8 cellular contexts compared by ENCODE assay signal in genomic region chr7:94395141-94396041, GRCh38. TPM values are rescaled to one million over a fixed set of nuclear protein-coding genes. Genes with fewer than 3 reads are reported as not detected.
A peak's percentile ranks its signal among the peaks of the same experiment; 100 is the strongest.
DNase-seq lines count a peak whose midpoint lies in the region; ATAC-seq, FAIRE-seq and TF ChIP-seq lines count a peak whose summit lies in the region.

No MANE protein-coding gene starts in this region.

- POLR2A ChIA-PET in K562 (lab: Yijun Ruan, JAX): interaction anchor here (0.9 kb wide), 1 partner anchor 8 kb away, joined by 3 read pairs; no protein-coding TSS in a partner anchor

- H3K9me3 ChIP-seq in K562 (replicated peaks; ENCODE audit: control insufficient read depth, insufficient read depth, low read depth, low read length) (no peaks in the 10 kb centered on the region), iPS-15b (ENCODE audit: control insufficient read depth, insufficient read depth, low read length) (no peaks in the 10 kb centered on the region)

- peak; percentile 93 for ATAC-seq in GM21526 (IDR thresholded peaks at IDR 0.05; ENCODE audit: low FRiP score, unreplicated experiment)
- ATAC-seq in K562: peak; percentile 96

- peaks cover 0 to 10% of the 10 kb centered on the region in 2 experiments; a peak in 1 of 5 replicates for H3K27me3 ChIP-seq in K562 (ENCODE audit: control insufficient read depth in 2 of 2, insufficient read depth in 2 of 2, low read length in 2 of 2)
- H3K27me3 ChIP-seq in iPS-15b (ENCODE audit: control insufficient read depth, insufficient read depth, low read length): no peaks in the 10 kb centered on the region

- H3K4me1 ChIP-seq in K562 (replicated peaks in 1 of 2; ENCODE audit: control insufficient read depth in 2 of 2, insufficient read depth in 2 of 2, low read length in 2 of 2) (peaks cover 5 to 7% of the 10 kb centered on the region in 2 experiments; a peak in 4 of 5 replicates), iPS-15b (ENCODE audit: control insufficient read depth, insufficient read depth, low read length) (peaks cover 10% of the 10 kb centered on the region)

- TF ChIP-seq RAD21 in K562 (CRISPR knock-in tag; conservative IDR thresholded peaks at IDR 0.05 in 1 of 2, IDR thresholded peaks at IDR 0.05 in 1 of 2): peak; percentile 75 to 90

- in situ Hi-C loops in K562 (cut with MboI): loop anchor here (10.0 kb wide), 1 partner anchor 691 kb away; no protein-coding TSS in a partner anchor

- H2AFZ ChIP-seq in K562 (ENCODE audit: low read depth, low read length): peak overlapping the region; percentile 88

- no TSS peak for BruUV-seq in K562 (replicated peaks; lab: Mats Ljungman, UMichigan)

- FAIRE-seq in K562 (lab: Jason Lieb, UNC): peak; percentile 94

- H3K79me2 ChIP-seq in K562 (ENCODE audit: control insufficient read depth, insufficient read depth, low read length): no peaks in the 10 kb centered on the region

- H3K9me1 ChIP-seq in K562 (ENCODE audit: control insufficient read depth, insufficient read depth, low read length): no peaks in the 10 kb centered on the region

- 9% methylated on average over 14 of the region's 14 CpGs for WGBS in K562 (ENCODE audit: insufficient coverage, low coverage, missing lambda C conversion rate)

- H3K9ac ChIP-seq in K562 (ENCODE audit: insufficient read depth in 1 of 2, low read depth in 2 of 2, low read length in 2 of 2) (peak overlapping the region in 1 of 2 experiments; percentile 2; a peak in 1 of 4 replicates), iPS-15b (ENCODE audit: low read depth, low read length) (peak overlapping the region; percentile 61)

- DNase-seq in SHP77 (lab: John Stamatoyannopoulos, UW) (peak; percentile 27 to 33), SHP77 treated with DMSO at 0.1 percent for 48 hours (lab: John Stamatoyannopoulos, UW) (no peak), HS-5 (ENCODE audit: low read depth) (peak; percentile 64), NOMO-1 treated with DMSO at 0.1 percent for 48 hours (lab: John Stamatoyannopoulos, UW; ENCODE audit: unreplicated experiment) (peak; percentile 87), K562 (ENCODE audit: extremely low read depth in 1 of 4, low spot score in 3 of 4) (peak; percentile 83 to 86 (median 84)), skeletal muscle cell (ENCODE audit: low read depth) (peak; percentile 59)

- CTCF ChIA-PET in K562 (lab: Yijun Ruan, JAX; ENCODE audit: low intra/inter-chr PET ratio): interaction anchor here (0.6 to 1.6 kb wide), 5 partner anchors 12 to 1217 kb away, joined by 3 to 7 read pairs (median 3); no protein-coding TSS in a partner anchor

- H3K27ac ChIP-seq in K562 (ENCODE audit: extremely low read depth, low read depth, low read length): peak overlapping the region; percentile 31; the same call in 2 of the 3 replicates

- H3K4me2 ChIP-seq in K562 (ENCODE audit: insufficient read depth, low read length): peak overlapping the region; percentile 45

- H3K36me3 ChIP-seq in K562 (ENCODE audit: control insufficient read depth, insufficient read depth, low read length) (no peaks in the 10 kb centered on the region), iPS-15b (ENCODE audit: control insufficient read depth, insufficient read depth, low read length) (no peaks in the 10 kb centered on the region)

- no peak for TF ChIP-seq EP300 in K562 (IDR thresholded peaks at IDR 0.05; ENCODE audit: low read length)

- peak; percentile 71 to 90 (median 83) for TF ChIP-seq CTCF in K562 (IDR thresholded peaks at IDR 0.05 in 2 of 3, conservative IDR thresholded peaks at IDR 0.05 in 1 of 3; ENCODE audit: insufficient read depth in 2 of 3, low read depth in 1 of 3, low read length in 3 of 3)

- no peak for TF ChIP-seq POLR2A in K562 (conservative IDR thresholded peaks at IDR 0.05)

- intact Hi-C loops in K562 (cut with micrococcal nuclease): loop anchor here (1.0 to 10.0 kb wide), 9 partner anchors 58 to 1148 kb away; no protein-coding TSS in a partner anchor

- no peaks in the 10 kb centered on the region for H4K20me1 ChIP-seq in K562 (replicated peaks; ENCODE audit: control insufficient read depth, insufficient read depth, low read length)

- H3K4me3 ChIP-seq in K562: no peak overlapping the region
- peak overlapping the region; percentile 76 for H3K4me3 ChIP-seq in iPS-15b (ENCODE audit: low read depth, low read length)
- H3K4me3 ChIP-seq in skeletal muscle cell (ENCODE audit: low read depth, low read length): peak overlapping the region; percentile 68

TF ChIP-seq in K562, 482 proteins besides CTCF, POLR2A, EP300 and RAD21 (continues in another document):
- TF ChIP-seq ATF1 (CRISPR knock-in tag; IDR thresholded peaks at IDR 0.05) (no peak), ATF1 (tag; IDR thresholded peaks at IDR 0.05) (peak; percentile 67; the same call in 1 of the 2 replicates), ZNF316 (IDR thresholded peaks at IDR 0.05) (peak; percentile 61), CGGBP1 (CRISPR knock-in tag; IDR thresholded peaks at IDR 0.05) (no peak), YY1 (IDR thresholded peaks at IDR 0.05; ENCODE audit: borderline replicate concordance in 1 of 3, control insufficient read depth in 1 of 3, extremely low read depth in 1 of 3, insufficient read depth in 3 of 3, insufficient read length in 1 of 3, insufficient replicate concordance in 2 of 3, low read depth in 1 of 3, low read length in 2 of 3) (no peak), RCOR1 (IDR thresholded peaks at IDR 0.05; ENCODE audit: borderline replicate concordance in 1 of 2, low read depth in 2 of 2, low read length in 2 of 2) (peak in 1 of 2 experiments; percentile 55; a peak in 1 of 4 replicates), ARID3A (IDR thresholded peaks at IDR 0.05; ENCODE audit: borderline replicate concordance, low read depth, low read length) (0 out of 2 replicates have a peak, but pooled peaks have one; percentile 54)
- TF ChIP-seq, protein P1, sequence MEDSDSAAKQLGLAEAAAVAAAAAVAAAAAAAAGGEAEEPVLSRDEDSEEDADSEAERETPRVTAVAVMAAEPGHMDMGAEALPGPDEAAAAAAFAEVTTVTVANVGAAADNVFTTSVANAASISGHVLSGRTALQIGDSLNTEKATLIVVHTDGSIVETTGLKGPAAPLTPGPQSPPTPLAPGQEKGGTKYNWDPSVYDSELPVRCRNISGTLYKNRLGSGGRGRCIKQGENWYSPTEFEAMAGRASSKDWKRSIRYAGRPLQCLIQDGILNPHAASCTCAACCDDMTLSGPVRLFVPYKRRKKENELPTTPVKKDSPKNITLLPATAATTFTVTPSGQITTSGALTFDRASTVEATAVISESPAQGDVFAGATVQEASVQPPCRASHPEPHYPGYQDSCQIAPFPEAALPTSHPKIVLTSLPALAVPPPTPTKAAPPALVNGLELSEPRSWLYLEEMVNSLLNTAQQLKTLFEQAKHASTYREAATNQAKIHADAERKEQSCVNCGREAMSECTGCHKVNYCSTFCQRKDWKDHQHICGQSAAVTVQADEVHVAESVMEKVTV (CRISPR knock-in tag; IDR thresholded peaks at IDR 0.05): peak; percentile 79
- TF ChIP-seq, protein P2, sequence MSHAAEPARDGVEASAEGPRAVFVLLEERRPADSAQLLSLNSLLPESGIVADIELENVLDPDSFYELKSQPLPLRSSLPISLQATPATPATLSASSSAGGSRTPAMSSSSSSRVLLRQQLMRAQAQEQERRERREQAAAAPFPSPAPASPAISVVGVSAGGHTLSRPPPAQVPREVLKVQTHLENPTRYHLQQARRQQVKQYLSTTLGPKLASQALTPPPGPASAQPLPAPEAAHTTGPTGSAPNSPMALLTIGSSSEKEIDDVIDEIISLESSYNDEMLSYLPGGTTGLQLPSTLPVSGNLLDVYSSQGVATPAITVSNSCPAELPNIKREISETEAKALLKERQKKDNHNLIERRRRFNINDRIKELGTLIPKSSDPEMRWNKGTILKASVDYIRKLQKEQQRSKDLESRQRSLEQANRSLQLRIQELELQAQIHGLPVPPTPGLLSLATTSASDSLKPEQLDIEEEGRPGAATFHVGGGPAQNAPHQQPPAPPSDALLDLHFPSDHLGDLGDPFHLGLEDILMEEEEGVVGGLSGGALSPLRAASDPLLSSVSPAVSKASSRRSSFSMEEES (CRISPR knock-in tag; IDR thresholded peaks at IDR 0.05): no peak

RNA-seq across cellular contexts. Expression of gene COL1A2, which starts 0.7 kb away (rescaled TPM):
- 16.6 and 49.0 TPM in 2 replicates for total RNA-seq in K562 (2011; cell fraction: chromatin; rRNA removed; ENCODE audit: low replicate concordance)
- 20.1 and 54.5 TPM in 2 replicates for total RNA-seq in K562 (2011; cell fraction: nucleolus; rRNA removed)
- total RNA-seq in K562 (2011; cell fraction: nucleoplasm; rRNA removed): 14.3 and 19.7 TPM in 2 replicates
- total RNA-seq in K562 (2014; rRNA removed): 1.5 and 1.7 TPM in 2 replicates
- 1.2 and 1.6 TPM in 2 replicates for total RNA-seq in K562 (2014; rRNA removed; fragmentation: Illumina TruSeq; extraction: Trizol)
- total RNA-seq in K562 (2015; rRNA removed; fragmentation: Illumina TruSeq; extraction: Trizol): 1.1 and 1.2 TPM in 2 replicates
- 5.5 and 8.2 TPM in 2 replicates for total RNA-seq in K562 (2021)
- 1.8 and 11.6 TPM in 2 replicates for polyA plus RNA-seq in K562 (2011; rRNA removed)
- polyA plus RNA-seq in K562 (2011; cell fraction: cytosol; rRNA removed): 0.58 and 8.6 TPM in 2 replicates
- polyA plus RNA-seq in K562 (2011; cell fraction: nucleus; rRNA removed): 4.2 and 84.4 TPM in 2 replicates
- polyA plus RNA-seq in K562 (2012): 1.9 and 3.6 TPM in 2 replicates
- polyA plus RNA-seq in K562 (2014; fragmentation: Illumina TruSeq; extraction: Trizol): 3.3 and 3.7 TPM in 2 replicates
- 1 to 10 TPM in 1 of 2 experiments, under 1 TPM in 1; 0.94 to 1.1 TPM for polyA plus RNA-seq in K562 (2014; fragmentation: Nextera tagmentation; extraction: Ambion mirVana)
- polyA plus RNA-seq in K562 (2014; rRNA removed): 1.4 and 2.9 TPM in 2 replicates
- polyA minus RNA-seq in K562 (2011; rRNA and poly(A)+ RNA removed): 2.4 and 19.8 TPM in 2 replicates
- 3.3 and 21.9 TPM in 2 replicates for polyA minus RNA-seq in K562 (2011; cell fraction: cytosol; rRNA and poly(A)+ RNA removed)
- 3.2 and 42.3 TPM in 2 replicates for polyA minus RNA-seq in K562 (2011; cell fraction: nucleus; rRNA and poly(A)+ RNA removed)
